ENCODE assay signal across 22 cellular contexts in genomic region chr2:227848146-227848545, GRCh38. TPM values are rescaled to one million over a fixed set of nuclear protein-coding genes. Genes with fewer than 3 reads are reported as not detected.
A peak's percentile ranks its signal among the peaks of the same experiment; 100 is the strongest.
DNase-seq lines count a peak whose midpoint lies in the region; ATAC-seq and TF ChIP-seq lines count a peak whose summit lies in the region.
"Had no signal": no experiment of that assay in that cellular context is flagged by ENCODE, and none has a peak within 500 bp of the region (broad histone marks: within the 10 kb centered on the region; RNA-seq: fewer than 3 reads in every experiment).

No MANE protein-coding gene starts in this region.

- H3K4me3 ChIP-seq in colonic mucosa (no peak overlapping the region), suprapubic skin (no peak overlapping the region)
- H3K4me3 ChIP-seq: right atrium auricular region had no signal

- no peaks in the 10 kb centered on the region for H3K9me3 Mint-ChIP-seq in activated naive CD4-positive, alpha-beta T cell treated with anti-CD3 and anti-CD28 coated beads for 36 hours
- peaks cover 0 to 9% of the 10 kb centered on the region in 2 donors for H3K9me3 Mint-ChIP-seq in activated naive CD4-positive, alpha-beta T cell treated with anti-CD3 and anti-CD28 coated beads, Interleukin-2, amount 50 U/mL, for 72 hours
- H3K9me3 Mint-ChIP-seq: activated T-helper 2 cell treated with anti-CD3 and anti-CD28 coated beads, Interferon-gamma antibody, Interleukin-2, Interleukin-4, amounts not matched to agents 10 μg/mL and 5 μg/mL and 100 μg/mL, durations not matched to agents 14 hours and 24 hours and 36 hours; stimulated activated naive CD8-positive, alpha-beta T cell treated with anti-CD3 and anti-CD28 coated beads, Interleukin-15, amount 100 ng/mL, for 72 hours had no signal

- no peak for DNase-seq in activated naive CD4-positive, alpha-beta T cell treated with anti-CD3 and anti-CD28 coated beads for 36 hours
- DNase-seq in activated naive CD4-positive, alpha-beta T cell treated with anti-CD3 and anti-CD28 coated beads, Interleukin-2, amount 50 U/mL, for 72 hours (ENCODE audit: low spot score in 2 of 2), result no peak
- DNase-seq in colonic mucosa (no peak), suprapubic skin (ENCODE audit: low spot score in 2 of 2) (no peak), AML-193 (lab: John Stamatoyannopoulos, UW) (no peak)
- DNase-seq: activated CD4-positive, alpha-beta T cell treated with anti-CD3 and anti-CD28 coated beads, Interleukin-2, amount 50 U/mL, for 1 hour; amniotic stem cell; GDM1; H9; Karpas-422; NCI-H2171; NCI-H82; nucleus accumbens; stimulated activated naive CD8-positive, alpha-beta T cell treated with anti-CD3 and anti-CD28 coated beads, Interleukin-15, amount 100 ng/mL, for 72 hours had no signal

- H3K36me3 Mint-ChIP-seq in activated naive CD4-positive, alpha-beta T cell treated with anti-CD3 and anti-CD28 coated beads for 36 hours (ENCODE audit: low read depth), result no peaks in the 10 kb centered on the region
- no peaks in the 10 kb centered on the region for H3K36me3 Mint-ChIP-seq in activated naive CD4-positive, alpha-beta T cell treated with anti-CD3 and anti-CD28 coated beads, Interleukin-2, amount 50 U/mL, for 72 hours

- no peak for TF ChIP-seq EP300 in suprapubic skin (IDR thresholded peaks at IDR 0.05)

- intact Hi-C loops in activated naive CD4-positive, alpha-beta T cell treated with anti-CD3 and anti-CD28 coated beads for 36 hours (cut with micrococcal nuclease), result loop anchor here (1.0 kb wide), 2 partner anchors 22 to 30 kb away; no protein-coding TSS in a partner anchor
- intact Hi-C loops in colonic mucosa (cut with DNase I), result no loop called here

- no peak for TF ChIP-seq CTCF in colonic mucosa (IDR thresholded peaks at IDR 0.05)
- TF ChIP-seq CTCF in suprapubic skin (IDR thresholded peaks at IDR 0.05), result no peak

- H3K4me1 ChIP-seq in colonic mucosa (no peaks in the 10 kb centered on the region), suprapubic skin (peaks cover 3% of the 10 kb centered on the region)
- H3K4me1 ChIP-seq: right atrium auricular region had no signal

- no peak for TF ChIP-seq POLR2A in suprapubic skin (IDR thresholded peaks at IDR 0.05)

- peaks cover 12% of the 10 kb centered on the region for H3K4me1 Mint-ChIP-seq in activated naive CD4-positive, alpha-beta T cell treated with anti-CD3 and anti-CD28 coated beads for 36 hours (ENCODE audit: low read depth)
- H3K4me1 Mint-ChIP-seq: stimulated activated naive CD8-positive, alpha-beta T cell treated with anti-CD3 and anti-CD28 coated beads, Interleukin-15, amount 100 ng/mL, for 72 hours had no signal

- H3K36me3 ChIP-seq in colonic mucosa (no peaks in the 10 kb centered on the region), suprapubic skin (no peaks in the 10 kb centered on the region)
- H3K36me3 ChIP-seq: right atrium auricular region had no signal

- H3K27me3 ChIP-seq in colonic mucosa, result no peaks in the 10 kb centered on the region
- H3K27me3 ChIP-seq in suprapubic skin, result no peaks in the 10 kb centered on the region
- H3K27me3 ChIP-seq: foreskin keratinocyte, right atrium auricular region had no signal

- no peaks in the 10 kb centered on the region for H3K9me3 ChIP-seq in colonic mucosa
- no peaks in the 10 kb centered on the region for H3K9me3 ChIP-seq in suprapubic skin
- H3K9me3 ChIP-seq: right atrium auricular region had no signal

- H3K27ac ChIP-seq in colonic mucosa (peak overlapping the region; percentile 20), suprapubic skin (peak overlapping the region; percentile 15)
- H3K27ac ChIP-seq: foreskin keratinocyte, right atrium auricular region had no signal

- peaks cover 7% of the 10 kb centered on the region for H3K27me3 Mint-ChIP-seq in activated naive CD4-positive, alpha-beta T cell treated with anti-CD3 and anti-CD28 coated beads for 36 hours (ENCODE audit: low read depth)

- 46% methylated on average over 3 of the region's 3 CpGs for WGBS in suprapubic skin

- no peak for ATAC-seq in activated naive CD4-positive, alpha-beta T cell treated with anti-CD3 and anti-CD28 coated beads, Interleukin-2, amount 50 U/mL, for 72 hours
- ATAC-seq in HG03280 (IDR thresholded peaks at IDR 0.05; ENCODE audit: unreplicated experiment), result peak; percentile 10
- ATAC-seq in HG03039 (IDR thresholded peaks at IDR 0.05; ENCODE audit: unreplicated experiment), result no peak
- ATAC-seq in GM21717 (IDR thresholded peaks at IDR 0.05; ENCODE audit: unreplicated experiment), result no peak
- ATAC-seq: Panc1; stimulated activated naive CD8-positive, alpha-beta T cell treated with anti-CD3 and anti-CD28 coated beads, Interleukin-15, amount 100 ng/mL, for 72 hours had no signal

- H3K9ac ChIP-seq in colonic mucosa (ENCODE audit: low read depth in 2 of 2, low read length in 2 of 2), result no peak overlapping the region

- CTCF ChIA-PET in activated naive CD4-positive, alpha-beta T cell treated with anti-CD3 and anti-CD28 coated beads for 36 hours (lab: Charles Lee), result no interaction called here

- H3K4me3 Mint-ChIP-seq in activated naive CD4-positive, alpha-beta T cell treated with anti-CD3 and anti-CD28 coated beads for 36 hours, result no peak overlapping the region
- H3K4me3 Mint-ChIP-seq: H9; stimulated activated naive CD8-positive, alpha-beta T cell treated with anti-CD3 and anti-CD28 coated beads, Interleukin-15, amount 100 ng/mL, for 72 hours had no signal

- H3K27ac Mint-ChIP-seq in activated naive CD4-positive, alpha-beta T cell treated with anti-CD3 and anti-CD28 coated beads for 36 hours, result peak overlapping the region; percentile 25
- no peak overlapping the region for H3K27ac Mint-ChIP-seq in activated naive CD4-positive, alpha-beta T cell treated with anti-CD3 and anti-CD28 coated beads, Interleukin-2, amount 50 U/mL, for 72 hours
- H3K27ac Mint-ChIP-seq: activated T-helper 2 cell treated with anti-CD3 and anti-CD28 coated beads, Interferon-gamma antibody, Interleukin-2, Interleukin-4, amounts not matched to agents 10 μg/mL and 5 μg/mL and 100 μg/mL, durations not matched to agents 14 hours and 24 hours and 36 hours; stimulated activated naive CD8-positive, alpha-beta T cell treated with anti-CD3 and anti-CD28 coated beads, Interleukin-15, amount 100 ng/mL, for 72 hours had no signal

RNA-seq across cellular contexts. Expression of gene DAW1, which starts 23.3 kb away (rescaled TPM):
- total RNA-seq in activated naive CD4-positive, alpha-beta T cell treated with anti-CD3 and anti-CD28 coated beads for 36 hours, result not detected
- not detected for total RNA-seq in activated naive CD4-positive, alpha-beta T cell treated with anti-CD3 and anti-CD28 coated beads, Interleukin-2, amount 50 U/mL, for 72 hours
- total RNA-seq in colonic mucosa (not detected), suprapubic skin (1 to 10 TPM in 1 of 4 donors, not detected in 3; 1.1 TPM)
- total RNA-seq: activated T-helper 2 cell treated with anti-CD3 and anti-CD28 coated beads, Interferon-gamma antibody, Interleukin-2, Interleukin-4, amounts not matched to agents 10 μg/mL and 5 μg/mL and 100 μg/mL, durations not matched to agents 14 hours and 24 hours and 36 hours; mucosa of gallbladder had no signal

RNA-seq across cellular contexts. Expression of gene CCL20, which starts 34.5 kb away (rescaled TPM):
- 10 to 100 TPM in 1 of 2 experiments, 1 to 10 TPM in 1; 9.6 to 13.1 TPM for total RNA-seq in activated naive CD4-positive, alpha-beta T cell treated with anti-CD3 and anti-CD28 coated beads for 36 hours
- 1 to 10 TPM; 3.4 to 5.3 TPM for total RNA-seq in activated naive CD4-positive, alpha-beta T cell treated with anti-CD3 and anti-CD28 coated beads, Interleukin-2, amount 50 U/mL, for 72 hours
- total RNA-seq in colonic mucosa (10 to 100 TPM; 11.5 to 43.5 TPM), suprapubic skin (1 to 10 TPM in 2 of 4 donors, not detected in 2; 2.0 to 4.2 TPM)
- total RNA-seq: H9, right atrium auricular region had no signal
